In genomic region chr11:134069426-134069921, GRCh38 we compare ENCODE assay signal across 8 cellular contexts. TPM values are rescaled to one million over a fixed set of nuclear protein-coding genes. Genes with fewer than 3 reads are reported as not detected.
DNase-seq lines count a peak whose midpoint lies in the region; FAIRE-seq and TF ChIP-seq lines count a peak whose summit lies in the region.

No MANE protein-coding gene starts in this region.

- peak overlapping the region; percentile 96 for H3K4me3 Mint-ChIP-seq in endothelial cell (ENCODE audit: unreplicated experiment)
- H3K4me3 Mint-ChIP-seq in CD14-positive monocyte, result peak overlapping the region in 1 of 2 donors; percentile 56

- no peak for FAIRE-seq in GM12891 (lab: Jason Lieb, UNC)

- no peak for TF ChIP-seq POLR2A in GM12891 (IDR thresholded peaks at IDR 0.05; ENCODE audit: low read depth, low read length)

- peaks cover 3% of the 10 kb centered on the region for H3K27me3 Mint-ChIP-seq in endothelial cell (ENCODE audit: unreplicated experiment)
- H3K27me3 Mint-ChIP-seq in CD14-positive monocyte (ENCODE audit: low read depth in 3 of 3), result peaks cover 39 to 52% (median 41%) of the 10 kb centered on the region in 3 donors

- H3K36me3 Mint-ChIP-seq in endothelial cell (ENCODE audit: low read depth, unreplicated experiment), result peaks cover 21% of the 10 kb centered on the region
- peaks cover 0 to 1% of the 10 kb centered on the region in 2 donors for H3K36me3 Mint-ChIP-seq in CD14-positive monocyte

- H3K9me3 Mint-ChIP-seq in endothelial cell (ENCODE audit: unreplicated experiment), result no peaks in the 10 kb centered on the region
- H3K9me3 Mint-ChIP-seq in CD14-positive monocyte, result peaks cover 0 to 2% (median 0%) of the 10 kb centered on the region in 7 donors

- DNase-seq in DMS79 treated with DMSO at 0.1 percent for 48 hours (lab: John Stamatoyannopoulos, UW), result peak; percentile 49
- DNase-seq in NCI-H526 treated with DMSO at 0.1 percent for 48 hours (lab: John Stamatoyannopoulos, UW), result peak; percentile 63
- DNase-seq in endothelial cell (ENCODE audit: low spot score), result no peak
- peak; percentile 49 for DNase-seq in myocyte (ENCODE audit: low read depth)
- DNase-seq in NCI-H446 treated with DMSO at 0.1 percent for 48 hours (lab: John Stamatoyannopoulos, UW), result no peak
- DNase-seq in CD14-positive monocyte (ENCODE audit: low spot score), result no peak
- DNase-seq in GM12891 (ENCODE audit: insufficient read length, low spot score), result no peak
- DNase-seq in KBM-7, result no peak

- intact Hi-C loops in CD14-positive monocyte (cut with micrococcal nuclease), result no loop called here

- in situ Hi-C loops in KBM-7 (cut with MboI; ENCODE audit: low pct_unique_long_range_greater_than_20kb, low sequenced_read_pairs), result no loop called here

- TF ChIP-seq CTCF in endothelial cell (IDR thresholded peaks at IDR 0.05; ENCODE audit: unreplicated experiment), result no peak
- no peak for TF ChIP-seq CTCF in CD14-positive monocyte (IDR thresholded peaks at IDR 0.05)

- no peak overlapping the region for H3K27ac Mint-ChIP-seq in endothelial cell (ENCODE audit: unreplicated experiment)
- H3K27ac Mint-ChIP-seq in CD14-positive monocyte, result no peak overlapping the region

- peaks cover 72% of the 10 kb centered on the region for H3K4me1 Mint-ChIP-seq in endothelial cell (ENCODE audit: unreplicated experiment)
- peaks cover 2% of the 10 kb centered on the region for H3K4me1 Mint-ChIP-seq in CD14-positive monocyte

TF ChIP-seq in GM12891, 5 proteins besides CTCF, POLR2A, EP300 and RAD21:
- TF ChIP-seq TAF1 (IDR thresholded peaks at IDR 0.05; ENCODE audit: low read depth, low read length) (no peak), POU2F2 (IDR thresholded peaks at IDR 0.05; ENCODE audit: low read depth, low read length) (no peak), SPI1 (IDR thresholded peaks at IDR 0.05; ENCODE audit: low read depth, low read length) (no peak), POLR2AphosphoS5 (IDR thresholded peaks at IDR 0.05; ENCODE audit: low read depth, low read length) (no peak), PAX5 (IDR thresholded peaks at IDR 0.05; ENCODE audit: insufficient read depth, low read length, severe bottlenecking) (no peak)

RNA-seq across cellular contexts. Expression of gene JAM3, which starts 0.6 kb away (rescaled TPM):
- total RNA-seq in endothelial cell (ENCODE audit: unreplicated experiment), result 438 TPM
- total RNA-seq in myocyte, result 173 and 229 TPM in 2 replicates
- polyA plus RNA-seq in myocyte (2012), result 101 TPM
- under 1 TPM; 0.12 to 0.25 TPM for polyA plus RNA-seq in CD14-positive monocyte
- 2.0 TPM for polyA plus RNA-seq in GM12891 (2012; ENCODE audit: low read depth, missing spikeins)

Comparison
In these comparisons a context has a peak if more than half of its experiments do, and no peak if none do; other contexts are left out.
1. DNase-seq: peak in DMS79 treated with DMSO at 0.1 percent for 48 hours (single experiment), NCI-H526 treated with DMSO at 0.1 percent for 48 hours (single experiment) and myocyte (single experiment); none in endothelial cell (single experiment), NCI-H446 treated with DMSO at 0.1 percent for 48 hours (single experiment), CD14-positive monocyte (single experiment), GM12891 (single experiment) and KBM-7 (single experiment).